In genomic region chr11:6604081-6604626, GRCh38 we compare ENCODE assay signal across 9 cellular contexts. TPM values are rescaled to one million over a fixed set of nuclear protein-coding genes. Genes with fewer than 3 reads are reported as not detected.
DNase-seq lines count a peak whose midpoint lies in the region; ATAC-seq and TF ChIP-seq lines count a peak whose summit lies in the region.
"Had no signal": no experiment of that assay in that cellular context is flagged by ENCODE, and none has a peak within 500 bp of the region (broad histone marks: within the 10 kb centered on the region; RNA-seq: fewer than 3 reads in every experiment).

No MANE protein-coding gene starts in this region.

- peaks cover 12% of the 10 kb centered on the region for H3K36me3 Mint-ChIP-seq in type B pancreatic cell

- H3K27ac ChIP-seq in RWPE1 = peak overlapping the region; percentile 92

- no peaks in the 10 kb centered on the region for H3K9me3 Mint-ChIP-seq in type B pancreatic cell
- H3K9me3 Mint-ChIP-seq: brain had no signal

- no peak for TF ChIP-seq CTCF in RWPE1 (conservative IDR thresholded peaks at IDR 0.05; ENCODE audit: low read depth)
- no peak for TF ChIP-seq CTCF in omental fat pad (IDR thresholded peaks at IDR 0.05)
- TF ChIP-seq CTCF in type B pancreatic cell (conservative IDR thresholded peaks at IDR 0.05) = no peak

- CTCF ChIA-PET in RWPE1 (lab: Yijun Ruan, JAX) = interaction anchor here (0.6 kb wide), 1 partner anchor 61 kb away, joined by 3 read pairs; no protein-coding TSS in a partner anchor

- no peaks in the 10 kb centered on the region for H3K27me3 Mint-ChIP-seq in type B pancreatic cell
- H3K27me3 Mint-ChIP-seq: brain had no signal

- DNase-seq in COLO829 (ENCODE audit: low spot score) = peak; percentile 63
- peak; percentile 53 for DNase-seq in RWPE1 (ENCODE audit: low spot score)
- DNase-seq in activated naive CD4-positive, alpha-beta T cell treated with anti-CD3 and anti-CD28 coated beads, Interleukin-2, amount 50 U/mL, for 16 hours = peak; percentile 51
- DNase-seq in globus pallidus (ENCODE audit: low spot score) = peak; percentile 76
- no peak for DNase-seq in omental fat pad (ENCODE audit: low spot score)
- DNase-seq in type B pancreatic cell (ENCODE audit: extremely low spot score, unreplicated experiment) = no peak

- POLR2A ChIA-PET in RWPE1 (lab: Yijun Ruan, JAX; ENCODE audit: low non-redundant PET) = interaction anchor here (0.6 kb wide), 1 partner anchor 14 kb away, joined by 3 read pairs; no protein-coding TSS in a partner anchor

- ATAC-seq in GM19324 (IDR thresholded peaks at IDR 0.05; ENCODE audit: low FRiP score, unreplicated experiment) (peak; percentile 19), HG03432 (IDR thresholded peaks at IDR 0.05; ENCODE audit: unreplicated experiment) (peak; percentile 37), omental fat pad (ENCODE audit: low FRiP score) (peak; percentile 58)

- H3K4me1 Mint-ChIP-seq in type B pancreatic cell (ENCODE audit: unreplicated experiment) = peaks cover 26% of the 10 kb centered on the region

- no peak overlapping the region for H3K27ac Mint-ChIP-seq in type B pancreatic cell
- H3K27ac Mint-ChIP-seq: brain had no signal

- no peak overlapping the region for H3K4me3 Mint-ChIP-seq in type B pancreatic cell
- H3K4me3 Mint-ChIP-seq: brain had no signal

RNA-seq across cellular contexts. Expression of gene ILK, which starts 0.6 kb away (rescaled TPM):
- total RNA-seq in omental fat pad (100 to 1,000 TPM in 3 of 4 donors, 10 to 100 TPM in 1; 92.1 to 189 (median 118) TPM), type B pancreatic cell (ENCODE audit: low replicate concordance) (92.7 and 135 TPM in 2 replicates)

RNA-seq across cellular contexts. Expression of gene RRP8, which starts 0.7 kb away (rescaled TPM):
- 10 to 100 TPM; 16.9 to 30.4 (median 19.3) TPM for total RNA-seq in omental fat pad
- 19.7 and 23.5 TPM in 2 replicates for total RNA-seq in type B pancreatic cell (ENCODE audit: low replicate concordance)

RNA-seq across cellular contexts. Expression of gene TAF10, which starts 7.9 kb away (rescaled TPM):
- total RNA-seq in omental fat pad (10 to 100 TPM; 31.9 to 52.6 (median 37.1) TPM), type B pancreatic cell (ENCODE audit: low replicate concordance) (121 and 130 TPM in 2 replicates)

RNA-seq across cellular contexts. Expression of gene TPP1, which starts 15.1 kb away (rescaled TPM):
- total RNA-seq in omental fat pad = 10 to 100 TPM; 73.8 to 95.0 (median 83.9) TPM
- total RNA-seq in type B pancreatic cell (ENCODE audit: low replicate concordance) = 72.8 and 97.8 TPM in 2 replicates

RNA-seq across cellular contexts. Expression of gene DCHS1, which starts 51.5 kb away (rescaled TPM):
- total RNA-seq in omental fat pad = 10 to 100 TPM; 12.6 to 26.3 (median 19.4) TPM
- 3.9 and 54.9 TPM in 2 replicates for total RNA-seq in type B pancreatic cell (ENCODE audit: low replicate concordance)

Comparison
In these comparisons a context has a peak if more than half of its experiments do, and no peak if none do; other contexts are left out.
1. DNase-seq: peak in COLO829 (single experiment), RWPE1 (single experiment), activated naive CD4-positive, alpha-beta T cell treated with anti-CD3 and anti-CD28 coated beads, Interleukin-2, amount 50 U/mL, for 16 hours (single experiment) and globus pallidus (single experiment); none in omental fat pad (single experiment) and type B pancreatic cell (single experiment).
2. Peak in every context shown above with its lines, with median percentiles within 50 percentile points of each other: ATAC-seq.